ENCODE assay signal across 28 cellular contexts in genomic region chr14:37157987-37158386, GRCh38.
"Had no signal": no experiment of that assay in that cellular context is flagged by ENCODE, and none has a peak within 500 bp of the region (broad histone marks: within the 10 kb centered on the region; RNA-seq: fewer than 3 reads in every experiment).

No MANE protein-coding gene starts in this region.

- H3K4me3 ChIP-seq: colonic mucosa, coronary artery, dorsolateral prefrontal cortex, esophagus muscularis mucosa, esophagus squamous epithelium, gastrocnemius medialis, gastroesophageal sphincter, heart left ventricle, heart right ventricle had no signal

- FAIRE-seq: colon, endometrium, endothelial cell of umbilical vein, frontal cortex had no signal

- H3K9me3 ChIP-seq: colonic mucosa, esophagus squamous epithelium, gastrocnemius medialis had no signal

- DNase-seq: colonic mucosa; cortex of kidney; dermis blood vessel endothelial cell; dorsolateral prefrontal cortex; effector CD4-positive, alpha-beta T cell; effector CD8-positive, alpha-beta T cell; effector memory CD4-positive, alpha-beta T cell; effector memory CD8-positive, alpha-beta T cell; endodermal cell; erythroblast; esophagus squamous epithelium; foreskin fibroblast; foreskin keratinocyte; foreskin melanocyte; gastrocnemius medialis; glutamatergic neuron; head of caudate nucleus; heart left ventricle; heart right ventricle had no signal

- H3K4me1 ChIP-seq: colonic mucosa, esophagus muscularis mucosa, esophagus squamous epithelium, foreskin keratinocyte, gastrocnemius medialis, gastroesophageal sphincter, heart left ventricle, heart right ventricle had no signal

- H3K27me3 ChIP-seq: colonic mucosa, dorsolateral prefrontal cortex, esophagus muscularis mucosa, esophagus squamous epithelium, gastrocnemius medialis, gastroesophageal sphincter, heart left ventricle had no signal

- H3K27ac ChIP-seq: colonic mucosa, coronary artery, dorsolateral prefrontal cortex, epithelial cell of prostate, esophagus muscularis mucosa, esophagus squamous epithelium, foreskin keratinocyte, gastrocnemius medialis, gastroesophageal sphincter, heart left ventricle, heart right ventricle had no signal

- ATAC-seq: effector memory CD8-positive, alpha-beta T cell; esophagus mucosa; foreskin keratinocyte; gastrocnemius medialis; gastroesophageal sphincter; heart left ventricle; heart right ventricle had no signal

- H3K36me3 ChIP-seq: colonic mucosa, esophagus muscularis mucosa, esophagus squamous epithelium, gastrocnemius medialis, gastroesophageal sphincter, heart left ventricle, heart right ventricle had no signal
